ENCODE assay signal across 1 cellular context in the genomic region with DNA sequence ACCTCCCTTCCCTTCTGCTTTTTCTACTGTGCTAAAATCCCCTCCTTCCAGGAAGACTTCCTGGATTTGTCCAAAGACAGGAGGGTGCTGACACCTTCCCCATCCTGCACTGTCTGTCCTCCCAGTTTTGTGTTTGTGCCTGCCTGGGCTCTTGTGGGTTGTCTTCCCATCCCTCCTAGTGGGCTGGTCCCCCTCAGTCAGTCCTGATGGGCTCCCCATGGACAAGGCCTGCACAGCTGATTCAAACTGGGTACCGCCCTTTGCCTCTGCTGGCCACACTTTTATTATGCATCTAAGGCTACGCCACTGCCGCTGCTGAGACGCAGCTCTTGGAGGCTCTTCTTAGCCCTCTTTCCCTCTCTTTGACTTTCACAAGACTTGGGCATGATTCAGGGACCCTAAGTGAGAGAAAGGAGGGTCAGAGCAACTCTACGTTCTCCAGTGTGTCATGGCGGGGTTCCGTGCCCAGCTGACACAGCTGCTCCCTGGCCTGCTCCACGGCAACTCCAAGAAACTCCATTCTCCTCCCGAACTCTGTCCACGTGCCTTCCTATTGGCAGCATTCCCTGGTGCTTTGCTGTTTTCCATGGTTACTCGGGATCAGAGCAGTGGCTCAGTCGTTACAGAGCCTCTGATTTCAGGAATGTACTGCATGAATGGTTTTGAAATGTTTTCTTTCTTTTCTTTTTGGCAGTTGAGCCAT.
TF ChIP-seq lines count a peak whose summit lies in the region.

No MANE protein-coding gene starts in this region.

TF ChIP-seq in WTC11, 78 proteins besides CTCF, POLR2A, EP300 and RAD21 (continued from another document):
- TF ChIP-seq, protein P1, sequence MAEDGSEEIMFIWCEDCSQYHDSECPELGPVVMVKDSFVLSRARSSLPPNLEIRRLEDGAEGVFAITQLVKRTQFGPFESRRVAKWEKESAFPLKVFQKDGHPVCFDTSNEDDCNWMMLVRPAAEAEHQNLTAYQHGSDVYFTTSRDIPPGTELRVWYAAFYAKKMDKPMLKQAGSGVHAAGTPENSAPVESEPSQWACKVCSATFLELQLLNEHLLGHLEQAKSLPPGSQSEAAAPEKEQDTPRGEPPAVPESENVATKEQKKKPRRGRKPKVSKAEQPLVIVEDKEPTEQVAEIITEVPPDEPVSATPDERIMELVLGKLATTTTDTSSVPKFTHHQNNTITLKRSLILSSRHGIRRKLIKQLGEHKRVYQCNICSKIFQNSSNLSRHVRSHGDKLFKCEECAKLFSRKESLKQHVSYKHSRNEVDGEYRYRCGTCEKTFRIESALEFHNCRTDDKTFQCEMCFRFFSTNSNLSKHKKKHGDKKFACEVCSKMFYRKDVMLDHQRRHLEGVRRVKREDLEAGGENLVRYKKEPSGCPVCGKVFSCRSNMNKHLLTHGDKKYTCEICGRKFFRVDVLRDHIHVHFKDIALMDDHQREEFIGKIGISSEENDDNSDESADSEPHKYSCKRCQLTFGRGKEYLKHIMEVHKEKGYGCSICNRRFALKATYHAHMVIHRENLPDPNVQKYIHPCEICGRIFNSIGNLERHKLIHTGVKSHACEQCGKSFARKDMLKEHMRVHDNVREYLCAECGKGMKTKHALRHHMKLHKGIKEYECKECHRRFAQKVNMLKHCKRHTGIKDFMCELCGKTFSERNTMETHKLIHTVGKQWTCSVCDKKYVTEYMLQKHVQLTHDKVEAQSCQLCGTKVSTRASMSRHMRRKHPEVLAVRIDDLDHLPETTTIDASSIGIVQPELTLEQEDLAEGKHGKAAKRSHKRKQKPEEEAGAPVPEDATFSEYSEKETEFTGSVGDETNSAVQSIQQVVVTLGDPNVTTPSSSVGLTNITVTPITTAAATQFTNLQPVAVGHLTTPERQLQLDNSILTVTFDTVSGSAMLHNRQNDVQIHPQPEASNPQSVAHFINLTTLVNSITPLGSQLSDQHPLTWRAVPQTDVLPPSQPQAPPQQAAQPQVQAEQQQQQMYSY (CRISPR knock-in tag; IDR thresholded peaks at IDR 0.05): no peak
- TF ChIP-seq, protein P2, sequence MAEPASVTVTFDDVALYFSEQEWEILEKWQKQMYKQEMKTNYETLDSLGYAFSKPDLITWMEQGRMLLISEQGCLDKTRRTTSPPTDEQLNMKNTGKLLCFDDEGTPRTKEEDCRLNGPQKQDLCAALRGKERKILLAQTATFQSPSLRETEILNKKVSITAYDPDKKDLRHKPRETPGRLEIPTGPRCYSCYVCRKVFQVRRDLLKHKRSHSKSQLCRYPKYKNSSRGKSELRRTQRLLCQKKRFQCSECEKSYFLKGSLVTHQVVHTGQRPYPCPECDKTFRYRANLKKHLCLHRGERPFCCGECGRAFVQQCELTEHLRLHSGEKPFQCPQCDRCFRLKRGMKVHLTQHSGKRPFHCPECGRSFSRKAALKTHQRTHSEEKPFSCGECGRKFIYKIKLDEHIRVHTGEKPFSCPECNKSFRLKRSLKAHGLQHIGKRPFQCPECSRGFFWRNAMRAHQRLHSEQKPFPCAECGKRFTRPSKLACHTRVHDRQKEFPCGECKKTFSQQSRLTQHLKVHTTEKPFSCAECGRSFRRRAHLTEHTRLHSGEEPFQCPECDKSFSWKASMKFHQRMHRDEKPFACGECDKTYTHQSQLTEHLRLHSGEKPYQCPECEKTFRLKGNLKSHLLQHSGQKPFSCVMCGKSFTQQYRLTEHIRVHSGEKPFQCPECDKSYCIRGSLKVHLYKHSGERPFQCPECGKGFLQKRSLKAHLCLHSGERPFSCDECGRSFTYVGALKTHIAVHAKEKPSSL (CRISPR knock-in tag; conservative IDR thresholded peaks at IDR 0.05): no peak
- no peak for TF ChIP-seq ZNF317 (CRISPR knock-in tag; IDR thresholded peaks at IDR 0.05; ENCODE audit: borderline replicate concordance, low read depth)
- TF ChIP-seq, protein P3, sequence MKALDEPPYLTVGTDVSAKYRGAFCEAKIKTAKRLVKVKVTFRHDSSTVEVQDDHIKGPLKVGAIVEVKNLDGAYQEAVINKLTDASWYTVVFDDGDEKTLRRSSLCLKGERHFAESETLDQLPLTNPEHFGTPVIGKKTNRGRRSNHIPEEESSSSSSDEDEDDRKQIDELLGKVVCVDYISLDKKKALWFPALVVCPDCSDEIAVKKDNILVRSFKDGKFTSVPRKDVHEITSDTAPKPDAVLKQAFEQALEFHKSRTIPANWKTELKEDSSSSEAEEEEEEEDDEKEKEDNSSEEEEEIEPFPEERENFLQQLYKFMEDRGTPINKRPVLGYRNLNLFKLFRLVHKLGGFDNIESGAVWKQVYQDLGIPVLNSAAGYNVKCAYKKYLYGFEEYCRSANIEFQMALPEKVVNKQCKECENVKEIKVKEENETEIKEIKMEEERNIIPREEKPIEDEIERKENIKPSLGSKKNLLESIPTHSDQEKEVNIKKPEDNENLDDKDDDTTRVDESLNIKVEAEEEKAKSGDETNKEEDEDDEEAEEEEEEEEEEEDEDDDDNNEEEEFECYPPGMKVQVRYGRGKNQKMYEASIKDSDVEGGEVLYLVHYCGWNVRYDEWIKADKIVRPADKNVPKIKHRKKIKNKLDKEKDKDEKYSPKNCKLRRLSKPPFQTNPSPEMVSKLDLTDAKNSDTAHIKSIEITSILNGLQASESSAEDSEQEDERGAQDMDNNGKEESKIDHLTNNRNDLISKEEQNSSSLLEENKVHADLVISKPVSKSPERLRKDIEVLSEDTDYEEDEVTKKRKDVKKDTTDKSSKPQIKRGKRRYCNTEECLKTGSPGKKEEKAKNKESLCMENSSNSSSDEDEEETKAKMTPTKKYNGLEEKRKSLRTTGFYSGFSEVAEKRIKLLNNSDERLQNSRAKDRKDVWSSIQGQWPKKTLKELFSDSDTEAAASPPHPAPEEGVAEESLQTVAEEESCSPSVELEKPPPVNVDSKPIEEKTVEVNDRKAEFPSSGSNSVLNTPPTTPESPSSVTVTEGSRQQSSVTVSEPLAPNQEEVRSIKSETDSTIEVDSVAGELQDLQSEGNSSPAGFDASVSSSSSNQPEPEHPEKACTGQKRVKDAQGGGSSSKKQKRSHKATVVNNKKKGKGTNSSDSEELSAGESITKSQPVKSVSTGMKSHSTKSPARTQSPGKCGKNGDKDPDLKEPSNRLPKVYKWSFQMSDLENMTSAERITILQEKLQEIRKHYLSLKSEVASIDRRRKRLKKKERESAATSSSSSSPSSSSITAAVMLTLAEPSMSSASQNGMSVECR (CRISPR knock-in tag; IDR thresholded peaks at IDR 0.05; ENCODE audit: borderline replicate concordance): no peak
- TF ChIP-seq ZNF121 (CRISPR knock-in tag; IDR thresholded peaks at IDR 0.05): no peak
- no peak for TF ChIP-seq ELF4 (CRISPR knock-in tag; IDR thresholded peaks at IDR 0.05; ENCODE audit: low read depth)
- no peak for TF ChIP-seq ZBTB21 (CRISPR knock-in tag; IDR thresholded peaks at IDR 0.05; ENCODE audit: borderline replicate concordance)
- no peak for TF ChIP-seq CREM (CRISPR knock-in tag; IDR thresholded peaks at IDR 0.05)
- TF ChIP-seq NFE2L1 (CRISPR knock-in tag; IDR thresholded peaks at IDR 0.05): no peak
TF ChIP-seq in WTC11: peak in this region for 0.
